In the genomic region with DNA sequence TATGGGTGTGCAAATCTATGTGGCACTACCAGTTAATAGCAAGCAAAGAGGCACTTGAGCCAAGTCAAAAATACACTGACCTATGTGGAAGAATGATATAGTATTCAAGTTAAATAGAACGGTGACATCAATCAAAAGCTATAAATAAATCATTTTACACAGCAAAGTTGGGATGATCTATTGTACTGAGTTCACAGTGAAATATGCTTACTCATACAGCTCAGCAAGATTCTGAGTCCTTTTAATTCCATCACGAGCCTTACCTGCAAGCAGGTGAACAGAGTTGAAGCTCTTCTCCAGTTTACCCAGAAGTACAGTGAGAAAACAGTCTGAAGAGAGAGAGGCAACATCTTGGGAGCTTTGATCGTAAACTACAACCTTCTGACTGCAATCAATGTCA, we compare ENCODE assay signal across 23 cellular contexts. TPM values are rescaled to one million over a fixed set of nuclear protein-coding genes. Genes with fewer than 3 reads are reported as not detected.
DNase-seq lines count a peak whose midpoint lies in the region; TF ChIP-seq lines count a peak whose summit lies in the region.
"Had no signal": no experiment of that assay in that cellular context is flagged by ENCODE, and none has a peak within 500 bp of the region (broad histone marks: within the 10 kb centered on the region; RNA-seq: fewer than 3 reads in every experiment).

No MANE protein-coding gene starts in this region.

- no peaks in the 10 kb centered on the region for H3K9me3 ChIP-seq in mucosa of rectum (ENCODE audit: control insufficient read depth in 2 of 2, low read length in 2 of 2)
- H3K9me3 ChIP-seq: MG63, mucosa of descending colon had no signal

- peaks cover 29 to 46% of the 10 kb centered on the region in 2 donors for H3K4me1 ChIP-seq in mucosa of rectum (ENCODE audit: control insufficient read depth in 2 of 2, insufficient read depth in 2 of 2, low read length in 2 of 2)

- no peaks in the 10 kb centered on the region for H3K9me3 Mint-ChIP-seq in brain
- H3K9me3 Mint-ChIP-seq: nephron had no signal

- no peak for TF ChIP-seq CTCF in brain (conservative IDR thresholded peaks at IDR 0.05)

- peaks cover 4 to 5% of the 10 kb centered on the region in 2 donors for H3K36me3 ChIP-seq in mucosa of rectum (ENCODE audit: control insufficient read depth in 2 of 2, insufficient read depth in 2 of 2, low read length in 2 of 2)

- H3K27ac ChIP-seq in mucosa of rectum (ENCODE audit: low read depth in 2 of 2, low read length in 2 of 2) (peak overlapping the region; percentile 1 to 20), temporal lobe (ENCODE audit: low read depth, low read length) (peak overlapping the region; percentile 23)

- H3K9ac ChIP-seq in mucosa of rectum (ENCODE audit: low read depth in 1 of 2, low read length in 2 of 2), result no peak overlapping the region

- H3K27me3 Mint-ChIP-seq in brain, result no peaks in the 10 kb centered on the region
- H3K27me3 Mint-ChIP-seq: activated CD4-positive, alpha-beta T cell treated with anti-CD3 and anti-CD28 coated beads for 36 hours had no signal

- H3K4me3 Mint-ChIP-seq in brain, result peak overlapping the region; percentile 71 to 86 (median 82)
- H3K4me3 Mint-ChIP-seq: activated CD4-positive, alpha-beta T cell treated with anti-CD3 and anti-CD28 coated beads for 36 hours; activated CD8-positive, alpha-beta T cell treated with anti-CD3 and anti-CD28 coated beads, Interleukin-2, amount 10 ng/mL, durations not matched to agents 7 days and 5 days; B cell; nephron had no signal

- H3K4me3 ChIP-seq in mucosa of rectum (ENCODE audit: low read length in 2 of 2), result no peak overlapping the region
- H3K4me3 ChIP-seq: MG63, mucosa of descending colon had no signal

- peak overlapping the region; percentile 26 to 96 (median 77) for H3K27ac Mint-ChIP-seq in brain
- H3K27ac Mint-ChIP-seq: activated CD4-positive, alpha-beta T cell treated with anti-CD3 and anti-CD28 coated beads for 36 hours; activated CD8-positive, alpha-beta T cell treated with anti-CD3 and anti-CD28 coated beads, Interleukin-2, amount 10 ng/mL, durations not matched to agents 7 days and 5 days; B cell had no signal

- DNase-seq in NCI-H510A treated with DMSO at 0.1 percent for 48 hours (lab: John Stamatoyannopoulos, UW), result peak; percentile 13
- DNase-seq in NCI-H510A (lab: John Stamatoyannopoulos, UW), result no peak
- no peak for DNase-seq in Kasumi-1 (lab: John Stamatoyannopoulos, UW)
- no peak for DNase-seq in NOMO-1 treated with dmso at 0.1 percent for 144 hours (lab: John Stamatoyannopoulos, UW; ENCODE audit: unreplicated experiment)
- no peak for DNase-seq in NCI-H69 (lab: John Stamatoyannopoulos, UW)
- DNase-seq: activated CD4-positive, alpha-beta T cell treated with anti-CD3 and anti-CD28 coated beads for 36 hours; activated CD8-positive, alpha-beta T cell treated with anti-CD3 and anti-CD28 coated beads, Interleukin-2, amount 10 ng/mL, durations not matched to agents 7 days and 5 days; DMS53; H7; kidney; MG63; mucosa of descending colon; NCI-H1105 treated with DMSO at 0.1 percent for 48 hours; NCI-H2029; NCI-H345; PC-3; stimulated activated CD4-positive, alpha-beta T cell treated with anti-CD3 and anti-CD28 coated beads, Interleukin-15, amount 100 ng/mL, for 24 hours; stimulated activated naive CD4-positive, alpha-beta T cell treated with Interleukin-2 at 50 U/mL for 16 hours had no signal

- peaks cover 87% of the 10 kb centered on the region for H3K4me1 Mint-ChIP-seq in brain
- H3K4me1 Mint-ChIP-seq: B cell, nephron had no signal

- H3K27me3 ChIP-seq in mucosa of rectum (ENCODE audit: control insufficient read depth in 2 of 2, insufficient read depth in 2 of 2, low read length in 2 of 2), result no peaks in the 10 kb centered on the region
- H3K27me3 ChIP-seq: MG63 had no signal

- H3K36me3 Mint-ChIP-seq in brain, result peaks cover 48% of the 10 kb centered on the region

RNA-seq across cellular contexts. Expression of a gene that starts 43.1 kb away (rescaled TPM):
- 33.7 TPM for polyA plus RNA-seq in brain (ENCODE audit: insufficient read depth, low read depth, low replicate concordance)
- 10.6 TPM for total RNA-seq in temporal lobe
